ENCODE assay signal across 18 cellular contexts in the genomic region with DNA sequence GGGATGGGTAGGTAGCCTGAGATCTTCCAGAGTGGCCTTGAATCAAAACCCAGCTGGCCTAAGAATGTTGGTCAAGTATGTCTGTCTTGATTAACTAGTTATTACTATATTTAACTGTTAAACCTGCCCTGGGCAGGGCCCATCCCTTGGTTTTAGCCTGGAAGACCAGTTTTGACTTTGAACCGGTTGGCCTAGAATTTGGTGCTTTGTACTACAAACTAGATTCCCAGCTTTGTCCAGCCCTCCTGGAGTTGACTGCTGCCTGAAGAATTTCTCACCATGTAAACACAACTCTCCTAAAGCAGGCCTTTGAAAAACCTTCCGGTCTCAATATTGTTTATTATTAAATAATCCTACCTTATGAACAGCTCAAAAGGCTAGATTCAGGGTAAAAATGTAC. TPM values are rescaled to one million over a fixed set of nuclear protein-coding genes. Genes with fewer than 3 reads are reported as not detected.
DNase-seq lines count a peak whose midpoint lies in the region; ATAC-seq, FAIRE-seq and TF ChIP-seq lines count a peak whose summit lies in the region.
"Had no signal": no experiment of that assay in that cellular context is flagged by ENCODE, and none has a peak within 500 bp of the region (broad histone marks: within the 10 kb centered on the region; RNA-seq: fewer than 3 reads in every experiment).

No MANE protein-coding gene starts in this region.

- TF ChIP-seq EP300 in H1 (IDR thresholded peaks at IDR 0.05; ENCODE audit: borderline replicate concordance in 1 of 2, low read depth in 2 of 2, low read length in 2 of 2) = no peak

- H3F3A ChIP-seq in GM23338 (replicated peaks; ENCODE audit: low read depth) = peaks cover 9% of the 10 kb centered on the region; the same call in 1 of the 2 replicates

- H3K9ac ChIP-seq in H1 (replicated peaks in 1 of 4; ENCODE audit: extremely low read depth in 1 of 4, low read depth in 3 of 4, low read length in 3 of 4) = no peak overlapping the region

- H3K9me3 Mint-ChIP-seq in GM23338 = no peaks in the 10 kb centered on the region
- H3K9me3 Mint-ChIP-seq in neural crest cell = no peaks in the 10 kb centered on the region
- no peaks in the 10 kb centered on the region for H3K9me3 Mint-ChIP-seq in activated CD4-positive, alpha-beta T cell treated with anti-CD3 and anti-CD28 coated beads, Interleukin-2, amount 10 ng/mL, durations not matched to agents 24 days and 14 days
- H3K9me3 Mint-ChIP-seq in stimulated activated memory B cell treated with anti-CD40 and anti-IgM and Interleukin-4, amounts not matched to agents 10 μg/mL and 1 μg/mL and 100 μg/mL, for 72 hours = no peaks in the 10 kb centered on the region
- H3K9me3 Mint-ChIP-seq: activated naive CD4-positive, alpha-beta T cell treated with anti-CD3 and anti-CD28 coated beads, Interleukin-2, amount 50 U/mL, for 24 hours; natural killer cell had no signal

- intact Hi-C loops in activated CD4-positive, alpha-beta T cell treated with anti-CD3 and anti-CD28 coated beads, Interleukin-2, amount 10 ng/mL, durations not matched to agents 24 days and 14 days (cut with micrococcal nuclease) = loop anchor here (2.0 kb wide), 1 partner anchor 21 kb away; a partner anchor contains a TSS

- H3K36me3 Mint-ChIP-seq in GM23338 (ENCODE audit: low read depth) (no peaks in the 10 kb centered on the region; the same call in 2 of the 3 replicates), neural crest cell (ENCODE audit: low read depth) (no peaks in the 10 kb centered on the region)
- peaks cover 2% of the 10 kb centered on the region for H3K36me3 Mint-ChIP-seq in activated CD4-positive, alpha-beta T cell treated with anti-CD3 and anti-CD28 coated beads, Interleukin-2, amount 10 ng/mL, durations not matched to agents 24 days and 14 days (ENCODE audit: low read depth)
- no peaks in the 10 kb centered on the region for H3K36me3 Mint-ChIP-seq in stimulated activated memory B cell treated with anti-CD40 and anti-IgM and Interleukin-4, amounts not matched to agents 10 μg/mL and 1 μg/mL and 100 μg/mL, for 72 hours
- H3K36me3 Mint-ChIP-seq: natural killer cell had no signal

- no peak overlapping the region for H3K18ac ChIP-seq in H1 (ENCODE audit: extremely low read depth, low read length)

- no peak overlapping the region; the same call in 1 of the 2 replicates for H2AK5ac ChIP-seq in H1 (ENCODE audit: low read depth, low read length)

- H3K14ac ChIP-seq in H1 (ENCODE audit: insufficient read length) = no peak overlapping the region

- no peaks in the 10 kb centered on the region; the same call in 1 of the 2 replicates for H3K23me2 ChIP-seq in H1 (ENCODE audit: low read depth, low read length)

- H3K4me1 ChIP-seq in GM23338 (ENCODE audit: insufficient read depth) (peaks cover 52% of the 10 kb centered on the region), H1 (replicated peaks in 1 of 4; ENCODE audit: control insufficient read depth in 3 of 4, insufficient read depth in 4 of 4, low read length in 3 of 4) (peaks cover 19 to 38% (median 20%) of the 10 kb centered on the region in 4 experiments)

- TF ChIP-seq CTCF in GM23338 (conservative IDR thresholded peaks at IDR 0.05; ENCODE audit: low read depth in 2 of 2) = no peak
- no peak for TF ChIP-seq CTCF in H1 (IDR thresholded peaks at IDR 0.05; ENCODE audit: control extremely low read depth in 1 of 3, insufficient read depth in 1 of 3, low read depth in 1 of 3, low read length in 3 of 3)
- no peak for TF ChIP-seq CTCF in neural crest cell (conservative IDR thresholded peaks at IDR 0.05)

- H3K4me1 Mint-ChIP-seq in GM23338 = peaks cover 66% of the 10 kb centered on the region
- peaks cover 3% of the 10 kb centered on the region for H3K4me1 Mint-ChIP-seq in neural crest cell
- peaks cover 27% of the 10 kb centered on the region for H3K4me1 Mint-ChIP-seq in activated CD4-positive, alpha-beta T cell treated with anti-CD3 and anti-CD28 coated beads, Interleukin-2, amount 10 ng/mL, durations not matched to agents 24 days and 14 days
- peaks cover 17% of the 10 kb centered on the region for H3K4me1 Mint-ChIP-seq in stimulated activated memory B cell treated with anti-CD40 and anti-IgM and Interleukin-4, amounts not matched to agents 10 μg/mL and 1 μg/mL and 100 μg/mL, for 72 hours

- H3K27me3 Mint-ChIP-seq in GM23338 (ENCODE audit: insufficient read depth, low read depth, poor library complexity) (peaks cover 13% of the 10 kb centered on the region), neural crest cell (ENCODE audit: low read depth) (no peaks in the 10 kb centered on the region)
- H3K27me3 Mint-ChIP-seq in activated CD4-positive, alpha-beta T cell treated with anti-CD3 and anti-CD28 coated beads, Interleukin-2, amount 10 ng/mL, durations not matched to agents 24 days and 14 days = no peaks in the 10 kb centered on the region
- H3K27me3 Mint-ChIP-seq in stimulated activated memory B cell treated with anti-CD40 and anti-IgM and Interleukin-4, amounts not matched to agents 10 μg/mL and 1 μg/mL and 100 μg/mL, for 72 hours = no peaks in the 10 kb centered on the region
- H3K27me3 Mint-ChIP-seq: activated naive CD4-positive, alpha-beta T cell treated with anti-CD3 and anti-CD28 coated beads, Interleukin-2, amount 50 U/mL, for 24 hours had no signal

- ATAC-seq in GM23338 = no peak
- no peak for ATAC-seq in stimulated activated memory B cell treated with anti-CD40 and anti-IgM and Interleukin-4, amounts not matched to agents 10 μg/mL and 1 μg/mL and 100 μg/mL, for 72 hours
- ATAC-seq: left ventricle myocardium superior, natural killer cell had no signal

- H3K36me3 ChIP-seq in GM23338 (ENCODE audit: insufficient read depth) = no peaks in the 10 kb centered on the region
- no peaks in the 10 kb centered on the region for H3K36me3 ChIP-seq in H1 (ENCODE audit: control insufficient read depth in 2 of 4, insufficient read depth in 4 of 4, low read length in 3 of 4)
- H3K36me3 ChIP-seq: brain microvascular endothelial cell, SJCRH30, tibial artery had no signal

- H3K27me3 ChIP-seq in GM23338 (ENCODE audit: insufficient read depth) = no peaks in the 10 kb centered on the region
- H3K27me3 ChIP-seq in H1 (replicated peaks in 1 of 4; ENCODE audit: control insufficient read depth in 3 of 4, extremely low read depth in 1 of 4, insufficient read depth in 3 of 4, low read length in 3 of 4) = no peaks in the 10 kb centered on the region
- H3K27me3 ChIP-seq: brain microvascular endothelial cell, SJCRH30, tibial artery had no signal

- peaks cover 32% of the 10 kb centered on the region for H3K79me2 ChIP-seq in GM23338 (replicated peaks; ENCODE audit: insufficient read depth)
- peaks cover 0 to 14% of the 10 kb centered on the region in 2 experiments; a peak in 3 of 4 replicates for H3K79me2 ChIP-seq in H1 (ENCODE audit: control insufficient read depth in 1 of 2, insufficient read depth in 2 of 2, low read length in 2 of 2)

- no peaks in the 10 kb centered on the region for H3K9me2 ChIP-seq in GM23338 (ENCODE audit: insufficient read depth)

- H4K8ac ChIP-seq in H1 (ENCODE audit: extremely low read depth, insufficient read depth, low read length) = no peak overlapping the region

- H4K91ac ChIP-seq in H1 (replicated peaks; ENCODE audit: insufficient read length, low read length) = no peak overlapping the region

- H2BK20ac ChIP-seq in H1 (ENCODE audit: low read length) = no peak overlapping the region

- H2BK15ac ChIP-seq in H1 (ENCODE audit: low read length) = no peak overlapping the region

- peak overlapping the region; percentile 24; the same call in 1 of the 2 replicates for H3K27ac ChIP-seq in GM23338 (ENCODE audit: low read depth)
- no peak overlapping the region; the same call in 1 of the 2 replicates for H3K27ac ChIP-seq in H1 (ENCODE audit: low read depth, low read length)
- H3K27ac ChIP-seq: brain microvascular endothelial cell, SJCRH30, tibial artery had no signal

- POLR2A ChIA-PET in H1 (lab: Charles Lee; ENCODE audit: partially characterized antibody) = interaction anchor here (0.6 to 2.7 kb wide), 9 partner anchors 9 to 167 kb away, joined by 3 to 9 read pairs (median 4); a partner anchor contains a TSS

- CTCF ChIA-PET in H1 (lab: Charles Lee; ENCODE audit: partially characterized antibody) = interaction anchor here (1.1 to 12.9 kb wide), 20 partner anchors 8 to 120 kb away, joined by 3 to 184 read pairs (median 6); a partner anchor contains a TSS

- no peak for TF ChIP-seq POLR2A in H1 (IDR thresholded peaks at IDR 0.05; ENCODE audit: control extremely low read depth in 1 of 2, low read depth in 2 of 2, low read length in 2 of 2)

- no peak overlapping the region for H3K23ac ChIP-seq in H1 (ENCODE audit: insufficient read length)

- H2BK12ac ChIP-seq in H1 (ENCODE audit: low read depth, low read length) = peak overlapping the region; percentile 90; the same call in 1 of the 2 replicates

- no peak for TF ChIP-seq RAD21 in H1 (IDR thresholded peaks at IDR 0.05 in 1 of 2, conservative IDR thresholded peaks at IDR 0.05 in 1 of 2; ENCODE audit: low read depth in 2 of 2, low read length in 2 of 2)

- peaks cover 4% of the 10 kb centered on the region for H3K79me1 ChIP-seq in H1 (ENCODE audit: low read depth, low read length)

- no peak overlapping the region for H2BK120ac ChIP-seq in H1 (replicated peaks; ENCODE audit: low read depth, low read length)

- no peak overlapping the region for H3K27ac Mint-ChIP-seq in GM23338
- H3K27ac Mint-ChIP-seq in neural crest cell (ENCODE audit: unreplicated experiment) = peak overlapping the region; percentile 57
- H3K27ac Mint-ChIP-seq in activated CD4-positive, alpha-beta T cell treated with anti-CD3 and anti-CD28 coated beads, Interleukin-2, amount 10 ng/mL, durations not matched to agents 24 days and 14 days = no peak overlapping the region
- no peak overlapping the region for H3K27ac Mint-ChIP-seq in stimulated activated memory B cell treated with anti-CD40 and anti-IgM and Interleukin-4, amounts not matched to agents 10 μg/mL and 1 μg/mL and 100 μg/mL, for 72 hours
- H3K27ac Mint-ChIP-seq: activated naive CD4-positive, alpha-beta T cell treated with anti-CD3 and anti-CD28 coated beads, Interleukin-2, amount 50 U/mL, for 24 hours had no signal

- no peak overlapping the region for H2BK5ac ChIP-seq in H1 (ENCODE audit: low read depth, low read length)

- peak overlapping the region; percentile 72 for H3K4me2 ChIP-seq in GM23338
- no peak overlapping the region for H3K4me2 ChIP-seq in H1 (ENCODE audit: insufficient read depth in 1 of 2, low read depth in 2 of 2, low read length in 2 of 2)

- H2AFZ ChIP-seq in GM23338 = no peak overlapping the region
- H2AFZ ChIP-seq in H1 (ENCODE audit: low read length) = no peak overlapping the region

- H4K5ac ChIP-seq in H1 (ENCODE audit: insufficient read length, low read depth, low read length) = no peak overlapping the region

- no peak overlapping the region for H3K4me3 ChIP-seq in GM23338
- no peak overlapping the region for H3K4me3 ChIP-seq in H1 (ENCODE audit: extremely low read depth in 1 of 4, insufficient read depth in 2 of 4, low read depth in 3 of 4, low read length in 4 of 4)
- H3K4me3 ChIP-seq: SJCRH30, tibial artery had no signal

- FAIRE-seq in H1 (lab: Jason Lieb, UNC) = no peak

- DNase-seq in GM23338 (ENCODE audit: low spot score) (no peak), H1 (ENCODE audit: low read depth in 1 of 2, low spot score in 2 of 2) (no peak), neural crest cell (ENCODE audit: low read depth, low spot score) (no peak), NCI-H69 (lab: John Stamatoyannopoulos, UW) (no peak)
- DNase-seq in activated CD4-positive, alpha-beta T cell treated with anti-CD3 and anti-CD28 coated beads, Interleukin-2, amount 10 ng/mL, durations not matched to agents 24 days and 14 days = no peak
- DNase-seq: activated CD4-positive, alpha-beta T cell treated with anti-CD3 and anti-CD28 coated beads for 4 hours; activated T-cell treated with anti-CD3 and anti-CD28 coated beads for 4 hours; brain microvascular endothelial cell; Kasumi-1; left ventricle myocardium superior; natural killer cell; NCI-H1436 treated with DMSO at 0.1 percent for 48 hours; SJCRH30; stimulated activated CD4-positive, alpha-beta T cell treated with anti-CD3 and anti-CD28 coated beads, Interleukin-2, amount 100 ng/mL, for 24 hours; T-helper 9 cell; tibial artery had no signal

- no peak overlapping the region for H3K56ac ChIP-seq in H1 (replicated peaks; ENCODE audit: insufficient read length, low read depth, low read length)

- 94% methylated on average over 2 of the region's 2 CpGs; no CpG with 5 or more reads in 1 of the 2 experiments for WGBS in H1 (ENCODE audit: extremely low coverage in 1 of 2, insufficient coverage in 1 of 2, insufficient read length in 1 of 2, insufficient replicate concordance in 2 of 2, low coverage in 1 of 2, low lambda C conversion rate in 2 of 2, missing lambda C conversion rate in 1 of 2), 2 experiments

- H3K4me3 Mint-ChIP-seq in GM23338 = no peak overlapping the region
- H3K4me3 Mint-ChIP-seq in neural crest cell = no peak overlapping the region
- H3K4me3 Mint-ChIP-seq in activated CD4-positive, alpha-beta T cell treated with anti-CD3 and anti-CD28 coated beads, Interleukin-2, amount 10 ng/mL, durations not matched to agents 24 days and 14 days = no peak overlapping the region
- no peak overlapping the region for H3K4me3 Mint-ChIP-seq in stimulated activated memory B cell treated with anti-CD40 and anti-IgM and Interleukin-4, amounts not matched to agents 10 μg/mL and 1 μg/mL and 100 μg/mL, for 72 hours
- H3K4me3 Mint-ChIP-seq: activated naive CD4-positive, alpha-beta T cell treated with anti-CD3 and anti-CD28 coated beads, Interleukin-2, amount 50 U/mL, for 24 hours; natural killer cell had no signal

- H4K20me1 ChIP-seq in GM23338 (replicated peaks; ENCODE audit: insufficient read depth) = no peaks in the 10 kb centered on the region
- peaks cover 2 to 7% of the 10 kb centered on the region in 2 experiments for H4K20me1 ChIP-seq in H1 (replicated peaks in 1 of 2; ENCODE audit: control insufficient read depth in 1 of 2, insufficient read depth in 2 of 2, low read length in 2 of 2)

- no peaks in the 10 kb centered on the region for H3K9me3 ChIP-seq in H1 (ENCODE audit: insufficient read depth in 2 of 2, low read depth in 1 of 2, low read length in 1 of 2)
- H3K9me3 ChIP-seq: SJCRH30, tibial artery had no signal

- no peak overlapping the region for H3K4ac ChIP-seq in H1 (replicated peaks; ENCODE audit: insufficient read length, low read depth, low read length)

RNA-seq across cellular contexts. Expression of a gene that starts 16.0 kb away (rescaled TPM):
- 0.08 and 0.80 TPM in 2 replicates for total RNA-seq in GM23338 (2014; rRNA removed; shearing (Covaris generic))
- polyA plus RNA-seq in GM23338 (2016; fragmentation: Nextera tagmentation; extraction: Ambion mirVana) (0.16 and 0.68 TPM in 2 replicates), H1 (2011; rRNA removed) (0.06 and 0.19 TPM in 2 replicates)
- total RNA-seq in H1 (2021; fragmentation: NEBNext Ultra II Directional; extraction: Animal tissue kit (Norgen Biotek cat#: 25700)) = 0.56 and 0.57 TPM in 2 replicates
- polyA plus RNA-seq in H1 (2011; cell fraction: cytosol; rRNA removed) = 0.09 TPM
- polyA plus RNA-seq in H1 (2011; cell fraction: nucleus; rRNA removed) = 0.19 TPM
- 0.75 to 1.7 TPM (median 1.1 TPM) in 4 replicates for polyA plus RNA-seq in H1 (2012, experiment 1 of 2)
- 0.87 TPM for polyA plus RNA-seq in H1 (2012, experiment 2 of 2)
- 0.20 TPM for polyA plus RNA-seq in H1 (2013, experiment 1 of 2)
- 0.24 TPM for polyA plus RNA-seq in H1 (2013, experiment 2 of 2)
- 0.13 TPM in 1 of 2 replicates, not detected in the other for polyA minus RNA-seq in H1 (2011; rRNA and poly(A)+ RNA removed)
- polyA minus RNA-seq in H1 (2011; cell fraction: cytosol; rRNA and poly(A)+ RNA removed) = not detected
- 0.80 TPM for polyA minus RNA-seq in H1 (2011; cell fraction: nucleus; rRNA and poly(A)+ RNA removed)
- 0.44 and 0.61 TPM in 2 replicates for total RNA-seq in neural crest cell
- 0.43 and 0.51 TPM in 2 replicates for total RNA-seq in activated CD4-positive, alpha-beta T cell treated with anti-CD3 and anti-CD28 coated beads, Interleukin-2, amount 10 ng/mL, durations not matched to agents 24 days and 14 days
- total RNA-seq: left ventricle myocardium superior had no signal

RNA-seq across cellular contexts. Expression of a gene that starts 21.1 kb away (rescaled TPM):
- 22.7 and 23.5 TPM in 2 replicates for total RNA-seq in GM23338 (2014; rRNA removed; shearing (Covaris generic))
- polyA plus RNA-seq in GM23338 (2016; fragmentation: Nextera tagmentation; extraction: Ambion mirVana) (8.5 and 9.8 TPM in 2 replicates), H1 (2011; rRNA removed) (21.8 and 23.7 TPM in 2 replicates)
- total RNA-seq in H1 (2021; fragmentation: NEBNext Ultra II Directional; extraction: Animal tissue kit (Norgen Biotek cat#: 25700)) = 10.7 and 11.2 TPM in 2 replicates
- polyA plus RNA-seq in H1 (2011; cell fraction: cytosol; rRNA removed) = 29.4 TPM
- polyA plus RNA-seq in H1 (2011; cell fraction: nucleus; rRNA removed) = 40.8 TPM
- polyA plus RNA-seq in H1 (2012, experiment 1 of 2) = 11.4 to 14.9 TPM (median 14.1 TPM) in 4 replicates
- 15.7 TPM for polyA plus RNA-seq in H1 (2012, experiment 2 of 2)
- 8.8 TPM for polyA plus RNA-seq in H1 (2013, experiment 1 of 2)
- 7.9 TPM for polyA plus RNA-seq in H1 (2013, experiment 2 of 2)
- 15.7 and 27.7 TPM in 2 replicates for polyA minus RNA-seq in H1 (2011; rRNA and poly(A)+ RNA removed)
- polyA minus RNA-seq in H1 (2011; cell fraction: cytosol; rRNA and poly(A)+ RNA removed) = 11.6 TPM
- 13.3 TPM for polyA minus RNA-seq in H1 (2011; cell fraction: nucleus; rRNA and poly(A)+ RNA removed)
- total RNA-seq in neural crest cell = 24.2 and 25.5 TPM in 2 replicates
- 35.6 and 37.6 TPM in 2 replicates for total RNA-seq in activated CD4-positive, alpha-beta T cell treated with anti-CD3 and anti-CD28 coated beads, Interleukin-2, amount 10 ng/mL, durations not matched to agents 24 days and 14 days

RNA-seq across cellular contexts. Expression of a gene that starts 21.5 kb away (rescaled TPM):
- 23.0 and 35.0 TPM in 2 replicates for total RNA-seq in GM23338 (2014; rRNA removed; shearing (Covaris generic))
- polyA plus RNA-seq in GM23338 (2016; fragmentation: Nextera tagmentation; extraction: Ambion mirVana) (77.6 and 81.6 TPM in 2 replicates), H1 (2011; rRNA removed) (45.4 and 47.2 TPM in 2 replicates)
- total RNA-seq in H1 (2021; fragmentation: NEBNext Ultra II Directional; extraction: Animal tissue kit (Norgen Biotek cat#: 25700)) = 39.5 and 43.8 TPM in 2 replicates
- polyA plus RNA-seq in H1 (2011; cell fraction: cytosol; rRNA removed) = 58.5 TPM
- 40.6 TPM for polyA plus RNA-seq in H1 (2011; cell fraction: nucleus; rRNA removed)
- polyA plus RNA-seq in H1 (2012, experiment 1 of 2) = 46.9 to 61.4 TPM (median 54.1 TPM) in 4 replicates
- 25.1 TPM for polyA plus RNA-seq in H1 (2012, experiment 2 of 2)
- polyA plus RNA-seq in H1 (2013, experiment 1 of 2) = 57.1 TPM
- polyA plus RNA-seq in H1 (2013, experiment 2 of 2) = 51.5 TPM
- 26.1 and 28.2 TPM in 2 replicates for polyA minus RNA-seq in H1 (2011; rRNA and poly(A)+ RNA removed)
- 26.9 TPM for polyA minus RNA-seq in H1 (2011; cell fraction: cytosol; rRNA and poly(A)+ RNA removed)
- polyA minus RNA-seq in H1 (2011; cell fraction: nucleus; rRNA and poly(A)+ RNA removed) = 10.4 TPM
- 39.3 and 44.5 TPM in 2 replicates for total RNA-seq in neural crest cell
- 53.8 and 54.3 TPM in 2 replicates for total RNA-seq in activated CD4-positive, alpha-beta T cell treated with anti-CD3 and anti-CD28 coated beads, Interleukin-2, amount 10 ng/mL, durations not matched to agents 24 days and 14 days

RNA-seq across cellular contexts. Expression of a gene that starts 21.9 kb away (rescaled TPM):
- 44.2 and 45.4 TPM in 2 replicates for total RNA-seq in GM23338 (2014; rRNA removed; shearing (Covaris generic))
- polyA plus RNA-seq in GM23338 (2016; fragmentation: Nextera tagmentation; extraction: Ambion mirVana) = 38.9 and 40.2 TPM in 2 replicates
- 22.7 and 25.9 TPM in 2 replicates for total RNA-seq in H1 (2021; fragmentation: NEBNext Ultra II Directional; extraction: Animal tissue kit (Norgen Biotek cat#: 25700))
- 81.5 and 102 TPM in 2 replicates for polyA plus RNA-seq in H1 (2011; rRNA removed)
- 59.2 TPM for polyA plus RNA-seq in H1 (2011; cell fraction: cytosol; rRNA removed)
- 56.4 TPM for polyA plus RNA-seq in H1 (2011; cell fraction: nucleus; rRNA removed)
- 21.1 to 35.2 TPM (median 30.6 TPM) in 4 replicates for polyA plus RNA-seq in H1 (2012, experiment 1 of 2)
- 35.5 TPM for polyA plus RNA-seq in H1 (2012, experiment 2 of 2)
- 29.6 TPM for polyA plus RNA-seq in H1 (2013, experiment 1 of 2)
- 28.9 TPM for polyA plus RNA-seq in H1 (2013, experiment 2 of 2)
- polyA minus RNA-seq in H1 (2011; rRNA and poly(A)+ RNA removed) = 8.3 and 8.8 TPM in 2 replicates
- 14.4 TPM for polyA minus RNA-seq in H1 (2011; cell fraction: cytosol; rRNA and poly(A)+ RNA removed)
- 17.8 TPM for polyA minus RNA-seq in H1 (2011; cell fraction: nucleus; rRNA and poly(A)+ RNA removed)
- total RNA-seq in neural crest cell = 9.1 and 9.9 TPM in 2 replicates
- 34.7 and 37.2 TPM in 2 replicates for total RNA-seq in activated CD4-positive, alpha-beta T cell treated with anti-CD3 and anti-CD28 coated beads, Interleukin-2, amount 10 ng/mL, durations not matched to agents 24 days and 14 days
- total RNA-seq: SJCRH30 had no signal

RNA-seq across cellular contexts. Expression of a gene that starts 30.8 kb away (rescaled TPM):
- 16.4 and 17.0 TPM in 2 replicates for total RNA-seq in GM23338 (2014; rRNA removed; shearing (Covaris generic))
- 13.0 and 15.6 TPM in 2 replicates for polyA plus RNA-seq in GM23338 (2016; fragmentation: Nextera tagmentation; extraction: Ambion mirVana)
- total RNA-seq in H1 (2021; fragmentation: NEBNext Ultra II Directional; extraction: Animal tissue kit (Norgen Biotek cat#: 25700)) = 24.1 and 25.0 TPM in 2 replicates
- 10.8 and 13.8 TPM in 2 replicates for polyA plus RNA-seq in H1 (2011; rRNA removed)
- 20.3 TPM for polyA plus RNA-seq in H1 (2011; cell fraction: cytosol; rRNA removed)
- polyA plus RNA-seq in H1 (2011; cell fraction: nucleus; rRNA removed) = 13.7 TPM
- polyA plus RNA-seq in H1 (2012, experiment 1 of 2) = 15.4 to 21.6 TPM (median 20.6 TPM) in 4 replicates
- 8.8 TPM for polyA plus RNA-seq in H1 (2012, experiment 2 of 2)
- 15.6 TPM for polyA plus RNA-seq in H1 (2013, experiment 1 of 2)
- polyA plus RNA-seq in H1 (2013, experiment 2 of 2) = 17.2 TPM
- polyA minus RNA-seq in H1 (2011; rRNA and poly(A)+ RNA removed) = 7.7 and 9.4 TPM in 2 replicates
- 9.2 TPM for polyA minus RNA-seq in H1 (2011; cell fraction: cytosol; rRNA and poly(A)+ RNA removed)
- 7.6 TPM for polyA minus RNA-seq in H1 (2011; cell fraction: nucleus; rRNA and poly(A)+ RNA removed)
- 30.7 and 32.2 TPM in 2 replicates for total RNA-seq in neural crest cell
- 36.1 and 38.9 TPM in 2 replicates for total RNA-seq in activated CD4-positive, alpha-beta T cell treated with anti-CD3 and anti-CD28 coated beads, Interleukin-2, amount 10 ng/mL, durations not matched to agents 24 days and 14 days
